ENCODE assay signal across 23 cellular contexts in the genomic region with DNA sequence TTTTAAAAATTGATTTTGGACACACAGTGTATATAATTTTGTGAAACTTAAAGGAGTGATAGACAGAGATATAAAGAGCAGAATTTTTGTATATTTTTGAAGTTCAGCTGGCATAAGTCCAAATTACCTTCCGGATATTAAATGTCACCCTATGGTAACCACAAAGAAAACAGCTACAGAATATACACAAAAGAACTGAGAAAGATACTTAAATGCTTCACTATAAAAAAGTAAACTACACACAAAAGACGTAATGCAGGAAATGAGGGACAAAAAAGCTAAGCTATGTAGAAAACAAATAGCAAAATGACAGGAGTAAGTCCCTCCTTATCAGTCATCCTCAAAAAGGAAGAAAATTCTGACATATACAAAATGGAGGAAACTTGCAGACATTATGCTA. TPM values are rescaled to one million over a fixed set of nuclear protein-coding genes. Genes with fewer than 3 reads are reported as not detected.
A peak's percentile ranks its signal among the peaks of the same experiment; 100 is the strongest.
DNase-seq lines count a peak whose midpoint lies in the region; ATAC-seq and TF ChIP-seq lines count a peak whose summit lies in the region.
"Had no signal": no experiment of that assay in that cellular context is flagged by ENCODE, and none has a peak within 500 bp of the region (broad histone marks: within the 10 kb centered on the region; RNA-seq: fewer than 3 reads in every experiment).

No MANE protein-coding gene starts in this region.

- peak overlapping the region; percentile 16; the same call in 1 of the 2 replicates for H3K27ac ChIP-seq in MM.1S (ENCODE audit: low read length)
- H3K27ac ChIP-seq: ascending aorta, hepatocyte, KMS-11, sigmoid colon, suprapubic skin had no signal

- no peaks in the 10 kb centered on the region for H3K27me3 ChIP-seq in MM.1S (replicated peaks; ENCODE audit: insufficient read depth, low read length)
- H3K27me3 ChIP-seq: ascending aorta, hepatocyte, sigmoid colon, suprapubic skin had no signal

- no peaks in the 10 kb centered on the region for H3K79me2 ChIP-seq in MM.1S (ENCODE audit: low read length)
- H3K79me2 ChIP-seq: hepatocyte had no signal

- H4K20me1 ChIP-seq in MM.1S (ENCODE audit: insufficient read depth, low read length), result no peaks in the 10 kb centered on the region

- no peaks in the 10 kb centered on the region for H3K27me3 Mint-ChIP-seq in activated naive CD4-positive, alpha-beta T cell treated with anti-CD3 and anti-CD28 coated beads for 36 hours (ENCODE audit: low read depth)
- no peaks in the 10 kb centered on the region for H3K27me3 Mint-ChIP-seq in activated naive CD8-positive, alpha-beta T cell treated with anti-CD3 and anti-CD28 coated beads, Interleukin-2, amount 50 U/mL, for 24 hours

- DNase-seq in activated naive CD4-positive, alpha-beta T cell treated with anti-CD3 and anti-CD28 coated beads for 36 hours, result no peak
- no peak for DNase-seq in activated naive CD4-positive, alpha-beta T cell treated with anti-CD3 and anti-CD28 coated beads, Interleukin-2, amount 50 U/mL, for 16 hours
- DNase-seq in MM.1S (peak; percentile 36), retina (no peak)
- DNase-seq in activated naive CD8-positive, alpha-beta T cell treated with anti-CD3 and anti-CD28 coated beads, Interleukin-2, amount 50 U/mL, for 24 hours, result no peak
- no peak for DNase-seq in stimulated activated effector memory CD8-positive, alpha-beta T cell treated with anti-CD3 and anti-CD28 coated beads, Interleukin-12 subunit alpha, Interleukin-12 subunit beta, amount 100 ng/mL, for 72 hours (ENCODE audit: low spot score in 2 of 2)
- DNase-seq: activated CD4-positive, CD25-positive, alpha-beta regulatory T cell treated with anti-CD3 and anti-CD28 coated beads, Interleukin-2, amount 50 U/mL, for 72 hours; activated effector memory CD4-positive, alpha-beta T cell treated with Interleukin-2 at 50 U/mL for 16 hours; C1 segment of cervical spinal cord; foreskin melanocyte; NCI-H187; NCI-H2227 treated with DMSO at 0.1 percent for 48 hours; NCI-H748 treated with DMSO at 0.1 percent for 48 hours; posterior cingulate gyrus; sigmoid colon had no signal

- H3K27ac Mint-ChIP-seq in activated naive CD4-positive, alpha-beta T cell treated with anti-CD3 and anti-CD28 coated beads for 36 hours, result peak overlapping the region; percentile 37
- H3K27ac Mint-ChIP-seq in activated naive CD8-positive, alpha-beta T cell treated with anti-CD3 and anti-CD28 coated beads, Interleukin-2, amount 50 U/mL, for 24 hours, result peak overlapping the region; percentile 61
- peak overlapping the region; percentile 55 for H3K27ac Mint-ChIP-seq in stimulated activated effector memory CD8-positive, alpha-beta T cell treated with anti-CD3 and anti-CD28 coated beads, Interleukin-12 subunit alpha, Interleukin-12 subunit beta, amount 100 ng/mL, for 72 hours

- H3K4me2 ChIP-seq in MM.1S (ENCODE audit: low read depth, low read length), result no peak overlapping the region
- H3K4me2 ChIP-seq: hepatocyte, KMS-11 had no signal

- H3K36me3 Mint-ChIP-seq in activated naive CD4-positive, alpha-beta T cell treated with anti-CD3 and anti-CD28 coated beads for 36 hours (ENCODE audit: low read depth), result peaks cover 43% of the 10 kb centered on the region
- peaks cover 43% of the 10 kb centered on the region for H3K36me3 Mint-ChIP-seq in activated naive CD8-positive, alpha-beta T cell treated with anti-CD3 and anti-CD28 coated beads, Interleukin-2, amount 50 U/mL, for 24 hours (ENCODE audit: low read depth)
- H3K36me3 Mint-ChIP-seq in stimulated activated effector memory CD8-positive, alpha-beta T cell treated with anti-CD3 and anti-CD28 coated beads, Interleukin-12 subunit alpha, Interleukin-12 subunit beta, amount 100 ng/mL, for 72 hours, result peaks cover 23% of the 10 kb centered on the region

- H3K9me2 ChIP-seq in MM.1S (replicated peaks; ENCODE audit: insufficient read depth, low read length), result no peaks in the 10 kb centered on the region

- H3K4me1 Mint-ChIP-seq in activated naive CD4-positive, alpha-beta T cell treated with anti-CD3 and anti-CD28 coated beads for 36 hours (ENCODE audit: low read depth), result peaks cover 28% of the 10 kb centered on the region
- H3K4me1 Mint-ChIP-seq in activated naive CD8-positive, alpha-beta T cell treated with anti-CD3 and anti-CD28 coated beads, Interleukin-2, amount 50 U/mL, for 24 hours, result peaks cover 25% of the 10 kb centered on the region
- H3K4me1 Mint-ChIP-seq in stimulated activated effector memory CD8-positive, alpha-beta T cell treated with anti-CD3 and anti-CD28 coated beads, Interleukin-12 subunit alpha, Interleukin-12 subunit beta, amount 100 ng/mL, for 72 hours, result peaks cover 27% of the 10 kb centered on the region
- H3K4me1 Mint-ChIP-seq: neural crest cell had no signal

- intact Hi-C loops in activated naive CD4-positive, alpha-beta T cell treated with anti-CD3 and anti-CD28 coated beads for 36 hours (cut with micrococcal nuclease), result no loop called here

- TF ChIP-seq CTCF in MM.1S (IDR thresholded peaks at IDR 0.05; ENCODE audit: low read length), result no peak

- no peaks in the 10 kb centered on the region for H3K36me3 ChIP-seq in MM.1S (replicated peaks; ENCODE audit: insufficient read depth, low read length)

- peaks cover 12% of the 10 kb centered on the region for H3F3A ChIP-seq in MM.1S (ENCODE audit: insufficient read depth, low read length)

- H3K4me3 Mint-ChIP-seq in activated naive CD4-positive, alpha-beta T cell treated with anti-CD3 and anti-CD28 coated beads for 36 hours, result no peak overlapping the region
- H3K4me3 Mint-ChIP-seq in activated naive CD8-positive, alpha-beta T cell treated with anti-CD3 and anti-CD28 coated beads, Interleukin-2, amount 50 U/mL, for 24 hours, result no peak overlapping the region
- peak overlapping the region; percentile 4 for H3K4me3 Mint-ChIP-seq in stimulated activated effector memory CD8-positive, alpha-beta T cell treated with anti-CD3 and anti-CD28 coated beads, Interleukin-12 subunit alpha, Interleukin-12 subunit beta, amount 100 ng/mL, for 72 hours
- H3K4me3 Mint-ChIP-seq: neural crest cell had no signal

- peaks cover 11% of the 10 kb centered on the region for H3K9me3 Mint-ChIP-seq in activated naive CD4-positive, alpha-beta T cell treated with anti-CD3 and anti-CD28 coated beads for 36 hours
- peaks cover 21% of the 10 kb centered on the region for H3K9me3 Mint-ChIP-seq in activated naive CD8-positive, alpha-beta T cell treated with anti-CD3 and anti-CD28 coated beads, Interleukin-2, amount 50 U/mL, for 24 hours
- H3K9me3 Mint-ChIP-seq in stimulated activated effector memory CD8-positive, alpha-beta T cell treated with anti-CD3 and anti-CD28 coated beads, Interleukin-12 subunit alpha, Interleukin-12 subunit beta, amount 100 ng/mL, for 72 hours, result peaks cover 3% of the 10 kb centered on the region

- H3K9me3 ChIP-seq in MM.1S (replicated peaks; ENCODE audit: insufficient read depth, low read length), result no peaks in the 10 kb centered on the region
- H3K9me3 ChIP-seq: ascending aorta, sigmoid colon had no signal

- ATAC-seq in activated naive CD8-positive, alpha-beta T cell treated with anti-CD3 and anti-CD28 coated beads, Interleukin-2, amount 50 U/mL, for 24 hours, result no peak
- no peak for ATAC-seq in stimulated activated effector memory CD8-positive, alpha-beta T cell treated with anti-CD3 and anti-CD28 coated beads, Interleukin-12 subunit alpha, Interleukin-12 subunit beta, amount 100 ng/mL, for 72 hours
- ATAC-seq in GM18858 (IDR thresholded peaks at IDR 0.05; ENCODE audit: unreplicated experiment) (no peak), HG02938 (IDR thresholded peaks at IDR 0.05; ENCODE audit: unreplicated experiment) (no peak)

- H3K4me1 ChIP-seq in MM.1S (ENCODE audit: low read length), result peaks cover 20% of the 10 kb centered on the region
- H3K4me1 ChIP-seq: ascending aorta, suprapubic skin had no signal

- H3K4me3 ChIP-seq in MM.1S (ENCODE audit: low read length), result no peak overlapping the region
- H3K4me3 ChIP-seq: ascending aorta, hepatocyte, sigmoid colon, suprapubic skin had no signal

- H2AFZ ChIP-seq in MM.1S (ENCODE audit: low read length), result no peak overlapping the region
- H2AFZ ChIP-seq: hepatocyte had no signal

- no peak overlapping the region for H3K9ac ChIP-seq in MM.1S (ENCODE audit: low read length)
- H3K9ac ChIP-seq: KMS-11 had no signal

- CTCF ChIA-PET in activated naive CD4-positive, alpha-beta T cell treated with anti-CD3 and anti-CD28 coated beads for 36 hours (lab: Charles Lee), result interaction anchor here (0.6 kb wide), 1 partner anchor 137 kb away, joined by 3 read pairs; no protein-coding TSS in a partner anchor

RNA-seq across cellular contexts. Expression of gene HACD4, which starts 29.4 kb away (rescaled TPM):
- 1 to 10 TPM; 1.1 to 1.6 TPM for total RNA-seq in activated naive CD4-positive, alpha-beta T cell treated with anti-CD3 and anti-CD28 coated beads for 36 hours
- total RNA-seq: HT1080 had no signal
